In genomic region chr6:79946242-79946641, GRCh38 we compare ENCODE assay signal across 8 cellular contexts. TPM values are rescaled to one million over a fixed set of nuclear protein-coding genes. Genes with fewer than 3 reads are reported as not detected.
DNase-seq lines count a peak whose midpoint lies in the region; ATAC-seq and TF ChIP-seq lines count a peak whose summit lies in the region.

No MANE protein-coding gene starts in this region.

- H3K9me3 ChIP-seq in Panc1 (ENCODE audit: control insufficient read depth, insufficient read depth, low read depth, low read length): no peaks in the 10 kb centered on the region

- H3K27me3 ChIP-seq in Panc1 (ENCODE audit: control insufficient read depth, insufficient read depth, low read length) (peaks cover 12% of the 10 kb centered on the region; the same call in 1 of the 2 replicates), dorsolateral prefrontal cortex (no peaks in the 10 kb centered on the region)

- POLR2A ChIA-PET in Panc1 (lab: Charles Lee): no interaction called here

- DNase-seq in NCI-H2196 (lab: John Stamatoyannopoulos, UW; ENCODE audit: unreplicated experiment) (peak; percentile 5), NCI-H2196 treated with DMSO at 0.1 percent for 48 hours (lab: John Stamatoyannopoulos, UW; ENCODE audit: unreplicated experiment) (no peak), Panc1 (ENCODE audit: low read depth, low spot score) (no peak), dorsolateral prefrontal cortex (no peak), natural killer cell (no peak)
- no peak for DNase-seq in effector CD8-positive, alpha-beta T cell (lab: John Stamatoyannopoulos, UW)

- in situ Hi-C loops in Panc1 (cut with HindIII; ENCODE audit: low pct_unique_long_range_greater_than_20kb, low sequenced_read_pairs): no loop called here

- no peak overlapping the region for H3K27ac Mint-ChIP-seq in natural killer cell

- intact Hi-C loops in Panc1 (cut with micrococcal nuclease; ENCODE audit: unreplicated experiment): no loop called here
- intact Hi-C loops in dorsolateral prefrontal cortex (cut with DNase I): loop anchor here (5.0 kb wide), 3 partner anchors 56 to 161 kb away; partner anchors contain the start of genes BCKDHB (in 1 of the 2) and TTK (in 1 of the 2)
- intact Hi-C loops in natural killer cell (cut with micrococcal nuclease): loop anchor here (2.0 to 5.0 kb wide), 2 partner anchors 59 to 1806 kb away; partner anchors contain the start of genes TENT5A and TTK

- H3K4me3 ChIP-seq in Panc1 (ENCODE audit: low read depth in 2 of 2, low read length in 2 of 2) (peak overlapping the region in 1 of 2 experiments; percentile 40; a peak in 1 of 4 replicates), dorsolateral prefrontal cortex (peak overlapping the region; percentile 55 to 96 (median 83))

- peak overlapping the region; percentile 82 for H3K4me3 Mint-ChIP-seq in natural killer cell

- TF ChIP-seq CTCF in Panc1 (IDR thresholded peaks at IDR 0.05): peak; percentile 36; the same call in 1 of the 2 replicates
- TF ChIP-seq CTCF in dorsolateral prefrontal cortex (IDR thresholded peaks at IDR 0.05 in 54 of 56, conservative IDR thresholded peaks at IDR 0.05 in 2 of 56; ENCODE audit: low read depth in 1 of 56, partially characterized antibody in 56 of 56): peak in 28 of 56 donors; percentile 6 to 40 (median 24)
- TF ChIP-seq CTCF in natural killer cell (IDR thresholded peaks at IDR 0.05): no peak

- H3K4me1 ChIP-seq in Panc1 (ENCODE audit: control insufficient read depth, insufficient read depth, low read length): no peaks in the 10 kb centered on the region

- no TSS peak for BruUV-seq in Panc1 (replicated peaks; lab: Mats Ljungman, UMichigan)

- ATAC-seq in HG02870 (IDR thresholded peaks at IDR 0.05; ENCODE audit: unreplicated experiment): peak; percentile 29
- no peak for ATAC-seq in Panc1
- peak in 2 of 3 donors; percentile 54 to 57 for ATAC-seq in natural killer cell
- ATAC-seq in HG02885 (IDR thresholded peaks at IDR 0.05; ENCODE audit: poor library complexity, unreplicated experiment): no peak

- H3K36me3 Mint-ChIP-seq in natural killer cell: no peaks in the 10 kb centered on the region

- peaks cover 17 to 21% of the 10 kb centered on the region in 2 donors for H3K4me1 Mint-ChIP-seq in natural killer cell

- H3K27ac ChIP-seq in Panc1 (ENCODE audit: low read length): no peak overlapping the region
- peak overlapping the region in 40 of 59 donors; percentile 4 to 86 (median 72) for H3K27ac ChIP-seq in dorsolateral prefrontal cortex

- H3K36me3 ChIP-seq in Panc1 (ENCODE audit: control insufficient read depth, insufficient read depth, low read length): no peaks in the 10 kb centered on the region

- H3K27me3 Mint-ChIP-seq in natural killer cell (ENCODE audit: low read depth in 2 of 2): peaks cover 34 to 57% of the 10 kb centered on the region in 2 donors

- CTCF ChIA-PET in Panc1 (lab: Charles Lee): no interaction called here

- no peaks in the 10 kb centered on the region for H3K9me3 Mint-ChIP-seq in natural killer cell

RNA-seq across cellular contexts. Expression of gene ELOVL4, which starts 1.1 kb away (rescaled TPM):
- total RNA-seq in Panc1 (2021; ENCODE audit: unreplicated experiment): 0.41 TPM
- 0.27 TPM for polyA plus RNA-seq in Panc1 (2012; ENCODE audit: insufficient read length)
- 10 to 100 TPM in 119 of 120 experiments, 1 to 10 TPM in 1; 9.6 to 41.2 (median 29.0) TPM for total RNA-seq in dorsolateral prefrontal cortex
- not detected for total RNA-seq in natural killer cell

RNA-seq across cellular contexts. Expression of gene TTK, which starts 58.2 kb away (rescaled TPM):
- total RNA-seq in Panc1 (2021; ENCODE audit: unreplicated experiment): 35.5 TPM
- polyA plus RNA-seq in Panc1 (2012; ENCODE audit: insufficient read length): 6.8 TPM
- total RNA-seq in dorsolateral prefrontal cortex: 1 to 10 TPM in 11 of 120 experiments, under 1 TPM in 64, not detected in 45; 0.15 to 1.6 (median 0.45) TPM
- 1 to 10 TPM in 2 of 3 donors, under 1 TPM in 1; 0.87 to 1.7 (median 1.2) TPM for total RNA-seq in natural killer cell

Comparison
In these comparisons a context has a peak if more than half of its experiments do, and no peak if none do; other contexts are left out.
1. ATAC-seq: peak in HG02870 (single experiment) and natural killer cell (2 of 3); none in Panc1 (single experiment) and HG02885 (single experiment).
2. RNA of gene TTK, which starts 58.2 kb away (total RNA-seq): 35.5 TPM in Panc1 (single experiment); 0.87 to 1.7 TPM in natural killer cell and 0.15 to 1.6 TPM in dorsolateral prefrontal cortex; every median in the first group is over 10 times any median in the second.